ENCODE assay signal across 1 cellular context in genomic region chr9:35069020-35069419, GRCh38.
TF ChIP-seq lines count a peak whose summit lies in the region.

No MANE protein-coding gene starts in this region.

TF ChIP-seq in HepG2, 621 proteins besides CTCF, POLR2A, EP300 and RAD21:
- no peak for TF ChIP-seq TARDBP (CRISPR knock-in tag; IDR thresholded peaks at IDR 0.05)
- TF ChIP-seq POLR2AphosphoS2 (IDR thresholded peaks at IDR 0.05; ENCODE audit: low read depth, low read length), result peak; percentile 54; the same call in 1 of the 2 replicates
TF ChIP-seq in HepG2: peak in this region for 1.
